In the genomic region with DNA sequence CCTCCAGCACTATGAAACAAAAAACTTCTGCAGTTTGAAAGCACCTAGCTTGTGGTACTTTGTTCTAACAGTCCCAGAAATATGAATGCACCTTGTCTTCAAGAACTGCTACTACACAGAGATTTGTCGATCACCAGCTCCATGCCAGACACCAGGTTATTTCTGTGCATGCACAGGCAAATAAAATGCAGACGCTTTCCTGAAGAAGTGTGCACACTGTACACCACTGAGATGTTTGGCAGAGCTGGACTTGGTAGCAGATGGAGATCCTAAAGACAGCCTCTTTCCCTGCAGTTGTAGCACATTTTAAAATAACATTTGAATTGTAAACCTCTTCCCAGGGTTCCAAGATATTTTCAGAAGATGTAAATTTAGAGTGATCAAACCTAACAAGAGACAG, we compare ENCODE assay signal across 16 cellular contexts.
DNase-seq lines count a peak whose midpoint lies in the region; FAIRE-seq and TF ChIP-seq lines count a peak whose summit lies in the region.
"Had no signal": no experiment of that assay in that cellular context is flagged by ENCODE, and none has a peak within 500 bp of the region (broad histone marks: within the 10 kb centered on the region; RNA-seq: fewer than 3 reads in every experiment).

No MANE protein-coding gene starts in this region.

- intact Hi-C loops in MCF 10A (cut with micrococcal nuclease), result no loop called here

- H3K36me3 Mint-ChIP-seq in MCF 10A (ENCODE audit: insufficient read depth, unreplicated experiment), result no peaks in the 10 kb centered on the region
- H3K36me3 Mint-ChIP-seq: CD4-positive, CD25-positive, alpha-beta regulatory T cell; CD8-positive, alpha-beta memory T cell had no signal

- TF ChIP-seq POLR2A in H1 (IDR thresholded peaks at IDR 0.05; ENCODE audit: control extremely low read depth in 1 of 2, low read depth in 2 of 2, low read length in 2 of 2), result no peak

- no peak overlapping the region for H3K9ac ChIP-seq in H1 (replicated peaks in 1 of 4; ENCODE audit: extremely low read depth in 1 of 4, low read depth in 3 of 4, low read length in 3 of 4)

- H3K18ac ChIP-seq in H1 (ENCODE audit: extremely low read depth, low read length), result no peak overlapping the region

- TF ChIP-seq RAD21 in H1 (IDR thresholded peaks at IDR 0.05 in 1 of 2, conservative IDR thresholded peaks at IDR 0.05 in 1 of 2; ENCODE audit: low read depth in 2 of 2, low read length in 2 of 2), result no peak

- no peak overlapping the region for H3K4me3 ChIP-seq in H1 (ENCODE audit: extremely low read depth in 1 of 4, insufficient read depth in 2 of 4, low read depth in 3 of 4, low read length in 4 of 4)

- no peak overlapping the region for H2BK15ac ChIP-seq in H1 (ENCODE audit: low read length)

- H3K4me1 ChIP-seq in H1 (replicated peaks in 1 of 4; ENCODE audit: control insufficient read depth in 3 of 4, insufficient read depth in 4 of 4, low read length in 3 of 4), result no peaks in the 10 kb centered on the region
- H3K4me1 ChIP-seq: BE2C had no signal

- no peaks in the 10 kb centered on the region for H3K23me2 ChIP-seq in H1 (ENCODE audit: low read depth, low read length)

- H2AK5ac ChIP-seq in H1 (ENCODE audit: low read depth, low read length), result no peak overlapping the region

- CTCF ChIA-PET in H1 (lab: Charles Lee; ENCODE audit: partially characterized antibody) (interaction anchor here (0.7 to 1.5 kb wide), 4 partner anchors 13 to 671 kb away, joined by 3 to 9 read pairs (median 3); no protein-coding TSS in a partner anchor), MCF 10A (lab: Yijun Ruan, JAX) (interaction anchor here (0.6 kb wide), 1 partner anchor 1311 kb away, joined by 3 read pairs; no protein-coding TSS in a partner anchor)

- no peaks in the 10 kb centered on the region for H3K27me3 ChIP-seq in H1 (replicated peaks in 1 of 4; ENCODE audit: control insufficient read depth in 3 of 4, extremely low read depth in 1 of 4, insufficient read depth in 3 of 4, low read length in 3 of 4)
- H3K27me3 ChIP-seq: BE2C had no signal

- H3K79me1 ChIP-seq in H1 (ENCODE audit: low read depth, low read length), result no peaks in the 10 kb centered on the region

- POLR2A ChIA-PET in H1 (lab: Charles Lee; ENCODE audit: partially characterized antibody) (no interaction called here), MCF 10A (lab: Yijun Ruan, JAX) (no interaction called here)

- H3K36me3 ChIP-seq in H1 (ENCODE audit: control insufficient read depth in 2 of 4, insufficient read depth in 4 of 4, low read length in 3 of 4), result no peaks in the 10 kb centered on the region
- H3K36me3 ChIP-seq: BE2C had no signal

- H3K56ac ChIP-seq in H1 (replicated peaks; ENCODE audit: insufficient read length, low read depth, low read length), result no peak overlapping the region

- H3K4me3 Mint-ChIP-seq in MCF 10A (ENCODE audit: unreplicated experiment), result no peak overlapping the region
- H3K4me3 Mint-ChIP-seq: CD4-positive, CD25-positive, alpha-beta regulatory T cell; H9 had no signal

- no peak overlapping the region for H4K8ac ChIP-seq in H1 (ENCODE audit: extremely low read depth, insufficient read depth, low read length)

- H2BK12ac ChIP-seq in H1 (ENCODE audit: low read depth, low read length), result no peak overlapping the region

- no peak for TF ChIP-seq EP300 in H1 (IDR thresholded peaks at IDR 0.05; ENCODE audit: borderline replicate concordance in 1 of 2, low read depth in 2 of 2, low read length in 2 of 2)

- H3K27ac Mint-ChIP-seq in MCF 10A (ENCODE audit: low read depth, unreplicated experiment), result no peak overlapping the region
- H3K27ac Mint-ChIP-seq: CD4-positive, CD25-positive, alpha-beta regulatory T cell; CD8-positive, alpha-beta memory T cell; H9 had no signal

- no peaks in the 10 kb centered on the region for H4K20me1 ChIP-seq in H1 (replicated peaks in 1 of 2; ENCODE audit: control insufficient read depth in 1 of 2, insufficient read depth in 2 of 2, low read length in 2 of 2)

- no peaks in the 10 kb centered on the region for H3K4me1 Mint-ChIP-seq in MCF 10A (ENCODE audit: insufficient read depth, unreplicated experiment)
- H3K4me1 Mint-ChIP-seq: CD4-positive, CD25-positive, alpha-beta regulatory T cell; CD8-positive, alpha-beta memory T cell; H9 had no signal

- WGBS in H1 (ENCODE audit: extremely low coverage in 1 of 2, insufficient coverage in 1 of 2, insufficient read length in 1 of 2, insufficient replicate concordance in 2 of 2, low coverage in 1 of 2, low lambda C conversion rate in 2 of 2, missing lambda C conversion rate in 1 of 2), 2 experiments, result 95% methylated on average over 2 of the region's 2 CpGs; no CpG with 5 or more reads in 1 of the 2 experiments

- H2BK20ac ChIP-seq in H1 (ENCODE audit: low read length), result no peak overlapping the region

- no peaks in the 10 kb centered on the region for H3K27me3 Mint-ChIP-seq in MCF 10A (ENCODE audit: insufficient read depth, unreplicated experiment)
- H3K27me3 Mint-ChIP-seq: CD4-positive, CD25-positive, alpha-beta regulatory T cell; CD8-positive, alpha-beta memory T cell had no signal

- no peak overlapping the region for H3K4me2 ChIP-seq in H1 (ENCODE audit: insufficient read depth in 1 of 2, low read depth in 2 of 2, low read length in 2 of 2)

- BruUV-seq in MCF 10A (replicated peaks; lab: Mats Ljungman, UMichigan), result no TSS peak

- H3K79me2 ChIP-seq in H1 (ENCODE audit: control insufficient read depth in 1 of 2, insufficient read depth in 2 of 2, low read length in 2 of 2), result no peaks in the 10 kb centered on the region

- H3K4ac ChIP-seq in H1 (replicated peaks; ENCODE audit: insufficient read length, low read depth, low read length), result no peak overlapping the region

- no peak overlapping the region for H2BK120ac ChIP-seq in H1 (replicated peaks; ENCODE audit: low read depth, low read length)

- no peak overlapping the region for H3K23ac ChIP-seq in H1 (ENCODE audit: insufficient read length)

- H3K9me3 Mint-ChIP-seq in MCF 10A (ENCODE audit: unreplicated experiment), result no peaks in the 10 kb centered on the region
- H3K9me3 Mint-ChIP-seq: H9 had no signal

- H2AFZ ChIP-seq in H1 (ENCODE audit: low read length), result peak overlapping the region; percentile 7; the same call in 1 of the 2 replicates

- H2BK5ac ChIP-seq in H1 (ENCODE audit: low read depth, low read length), result no peak overlapping the region

- FAIRE-seq in H1 (lab: Jason Lieb, UNC), result no peak
- no peak for FAIRE-seq in urothelium cell line (lab: Jason Lieb, UNC)

- no peak overlapping the region for H4K91ac ChIP-seq in H1 (replicated peaks; ENCODE audit: insufficient read length, low read length)

- peak; percentile 25 for DNase-seq in Ammon's horn (ENCODE audit: low spot score)
- DNase-seq in DMS 273 treated with DMSO at 0.1 percent for 48 hours (lab: John Stamatoyannopoulos, UW), result peak; percentile 29
- no peak for DNase-seq in H1 (ENCODE audit: low read depth in 1 of 2, low spot score in 2 of 2)
- DNase-seq in pons (ENCODE audit: low spot score), result peak; percentile 16
- no peak for DNase-seq in MCF 10A (ENCODE audit: unreplicated experiment)
- DNase-seq in urothelium cell line (ENCODE audit: low spot score), result no peak
- DNase-seq in mucosa of gallbladder (ENCODE audit: low spot score), result no peak
- DNase-seq: BE2C; CD4-positive, CD25-positive, alpha-beta regulatory T cell; CD8-positive, alpha-beta memory T cell; COR-L47; DMS153; DMS79; GF-D8; GOT3; H9 had no signal

- TF ChIP-seq CTCF in H1 (IDR thresholded peaks at IDR 0.05; ENCODE audit: control extremely low read depth in 1 of 3, insufficient read depth in 1 of 3, low read depth in 1 of 3, low read length in 3 of 3), result no peak
- TF ChIP-seq CTCF in MCF 10A (IDR thresholded peaks at IDR 0.05; ENCODE audit: unreplicated experiment), result no peak

- no peak overlapping the region for H3K14ac ChIP-seq in H1 (ENCODE audit: insufficient read length)

- no peak overlapping the region for H4K5ac ChIP-seq in H1 (ENCODE audit: insufficient read length, low read depth, low read length)

- no peak overlapping the region for H3K27ac ChIP-seq in H1 (ENCODE audit: low read depth, low read length)

- H3K9me3 ChIP-seq in H1 (ENCODE audit: insufficient read depth in 2 of 2, low read depth in 1 of 2, low read length in 1 of 2), result no peaks in the 10 kb centered on the region
- H3K9me3 ChIP-seq: BE2C had no signal

TF ChIP-seq in H1, 55 proteins besides CTCF, POLR2A, EP300 and RAD21:
- no peak for TF ChIP-seq GABPA (IDR thresholded peaks at IDR 0.05; ENCODE audit: borderline replicate concordance, insufficient read depth, low read length)
- TF ChIP-seq, protein P1, sequence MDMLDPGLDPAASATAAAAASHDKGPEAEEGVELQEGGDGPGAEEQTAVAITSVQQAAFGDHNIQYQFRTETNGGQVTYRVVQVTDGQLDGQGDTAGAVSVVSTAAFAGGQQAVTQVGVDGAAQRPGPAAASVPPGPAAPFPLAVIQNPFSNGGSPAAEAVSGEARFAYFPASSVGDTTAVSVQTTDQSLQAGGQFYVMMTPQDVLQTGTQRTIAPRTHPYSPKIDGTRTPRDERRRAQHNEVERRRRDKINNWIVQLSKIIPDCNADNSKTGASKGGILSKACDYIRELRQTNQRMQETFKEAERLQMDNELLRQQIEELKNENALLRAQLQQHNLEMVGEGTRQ (IDR thresholded peaks at IDR 0.05; ENCODE audit: low read length), result no peak
- no peak for TF ChIP-seq RNF2 (IDR thresholded peaks at IDR 0.05; ENCODE audit: borderline replicate concordance, low read depth, low read length, missing control alignments, poor library complexity, severe bottlenecking)
- no peak for TF ChIP-seq SRF (IDR thresholded peaks at IDR 0.05; ENCODE audit: low read depth, low read length)
- no peak for TF ChIP-seq CBX8 (IDR thresholded peaks at IDR 0.05; ENCODE audit: borderline replicate concordance, low read depth, low read length)
- TF ChIP-seq SIX5 (IDR thresholded peaks at IDR 0.05; ENCODE audit: low read depth, low read length), result no peak
- TF ChIP-seq CBX5 (IDR thresholded peaks at IDR 0.05; ENCODE audit: low read depth, low read length), result no peak
- no peak for TF ChIP-seq SP2 (IDR thresholded peaks at IDR 0.05; ENCODE audit: low read length)
- TF ChIP-seq CTBP2 (IDR thresholded peaks at IDR 0.05; ENCODE audit: borderline replicate concordance, insufficient read depth, insufficient read length, low read length), result no peak
- TF ChIP-seq KDM5A (IDR thresholded peaks at IDR 0.05; ENCODE audit: low read length), result no peak
- TF ChIP-seq MAFK (IDR thresholded peaks at IDR 0.05; ENCODE audit: low read depth, low read length), result no peak
- no peak for TF ChIP-seq ATF2 (IDR thresholded peaks at IDR 0.05; ENCODE audit: low read length)

Comparison
In these comparisons a context has a peak if more than half of its experiments do, and no peak if none do; other contexts are left out.
1. DNase-seq: peak in Ammon's horn (single experiment), DMS 273 treated with DMSO at 0.1 percent for 48 hours (single experiment) and pons (single experiment); none in H1 (0 of 2), MCF 10A (single experiment), urothelium cell line (single experiment) and mucosa of gallbladder (single experiment).